ENCODE assay signal across 24 cellular contexts in the genomic region with DNA sequence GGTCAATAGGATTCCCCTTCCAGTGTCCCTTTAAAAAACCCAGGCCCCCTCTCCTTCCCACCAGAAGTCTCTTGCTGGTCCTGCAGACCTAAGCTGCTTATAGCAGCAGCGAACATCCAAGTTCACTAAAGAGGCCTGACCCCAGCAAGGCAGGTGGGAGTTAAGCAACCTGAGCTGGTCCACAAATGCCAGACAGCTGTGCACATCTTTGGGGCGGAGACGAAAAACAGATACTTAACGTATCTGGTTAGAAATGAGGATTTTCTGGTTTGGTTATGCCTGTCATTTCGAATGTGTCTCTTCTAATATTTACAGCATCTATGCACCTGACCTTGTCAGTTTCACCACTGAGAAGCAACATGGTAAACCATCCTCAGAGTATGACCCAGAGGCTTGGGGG.
"Had no signal": no experiment of that assay in that cellular context is flagged by ENCODE, and none has a peak within 500 bp of the region (broad histone marks: within the 10 kb centered on the region; RNA-seq: fewer than 3 reads in every experiment).

No MANE protein-coding gene starts in this region.

- FAIRE-seq: bronchial epithelial cell, RCC 7860, TTC549 had no signal

- H3K27me3 ChIP-seq: ascending aorta, body of pancreas had no signal

- H3K36me3 ChIP-seq: ascending aorta had no signal

- H3K4me3 ChIP-seq: ascending aorta, body of pancreas had no signal

- H3K9me3 ChIP-seq: ascending aorta, body of pancreas had no signal

- H3K4me1 ChIP-seq: ascending aorta, body of pancreas had no signal

- DNase-seq: activated CD4-positive, alpha-beta memory T cell treated with anti-CD3 and anti-CD28 coated beads for 36 hours; activated CD4-positive, alpha-beta T cell treated with anti-CD3 and anti-CD28 coated beads, Interleukin-2, amount 10 ng/mL, durations not matched to agents 7 days and 5 days; activated CD4-positive, CD25-positive, alpha-beta regulatory T cell; activated CD8-positive, alpha-beta memory T cell treated with anti-CD3 and anti-CD28 coated beads for 24 hours; activated effector memory CD4-positive, alpha-beta T cell treated with anti-CD3 and anti-CD28 coated beads, Interleukin-2, amount 50 U/mL, for 16 hours; activated naive CD4-positive, alpha-beta T cell treated with Interleukin-2 at 50 U/mL for 16 hours; activated naive CD8-positive, alpha-beta T cell treated with anti-CD3 and anti-CD28 coated beads, Interleukin-2, amount 50 U/mL, for 24 hours; activated T-cell treated with anti-CD3 and anti-CD28 coated beads, Interleukin-2, amount 50 U/mL, for 4 hours; amniotic stem cell; body of pancreas; KG1; NCI-H1048; NCI-H2029; NCI-H2227 treated with DMSO at 0.1 percent for 48 hours; NCI-H446 treated with DMSO at 0.1 percent for 48 hours; NCI-H526 treated with DMSO at 0.1 percent for 48 hours; PC-3; SHP77; T-helper 17 cell; T-helper 9 cell had no signal

- H3K27ac ChIP-seq: ascending aorta, body of pancreas had no signal
